ENCODE assay signal across 30 cellular contexts in genomic region chr1:178490967-178491366, GRCh38. TPM values are rescaled to one million over a fixed set of nuclear protein-coding genes. Genes with fewer than 3 reads are reported as not detected.
"Had no signal": no experiment of that assay in that cellular context is flagged by ENCODE, and none has a peak within 500 bp of the region (broad histone marks: within the 10 kb centered on the region; RNA-seq: fewer than 3 reads in every experiment).

No MANE protein-coding gene starts in this region.

- H3K4me1 ChIP-seq: parathyroid adenoma, testis had no signal

- H3K4me3 ChIP-seq: coronary artery, esophagus squamous epithelium, heart right ventricle, left ventricle myocardium inferior, lung, skin epidermis, spleen, testis, tibial artery had no signal

- H3K36me3 ChIP-seq: esophagus squamous epithelium, heart right ventricle, left ventricle myocardium inferior, spleen, tibial artery had no signal

- H3K9me3 ChIP-seq: esophagus squamous epithelium, heart right ventricle, left ventricle myocardium inferior, spleen, testis, tibial artery had no signal

- H3K79me2 ChIP-seq: parathyroid adenoma had no signal

- H3K9ac ChIP-seq: parathyroid adenoma had no signal

- H3K27ac ChIP-seq: coronary artery, esophagus squamous epithelium, heart right ventricle, left ventricle myocardium inferior, parathyroid adenoma, skin epidermis, spleen, testis, tibial artery had no signal

- H2AFZ ChIP-seq: parathyroid adenoma had no signal

- DNase-seq: dermis blood vessel endothelial cell; effector memory CD4-positive, alpha-beta T cell; erythroblast; esophagus squamous epithelium; foreskin melanocyte; glutamatergic neuron; heart right ventricle; hippocampal formation; kidney glomerular epithelial cell; left colon; left ventricle myocardium inferior; naive thymus-derived CD8-positive, alpha-beta T cell; right cardiac atrium; spleen; stimulated activated CD4-positive, alpha-beta T cell treated with anti-CD3 and anti-CD28 coated beads, Interleukin-4, amount 100 ng/mL, for 4 hours; stimulated activated naive CD8-positive, alpha-beta T cell treated with anti-CD3 and anti-CD28 coated beads, Interleukin-15, Interleukin-2, amounts not matched to agents 100 U/mL and 50 U/mL, for 24 hours; substantia nigra; testis had no signal

- H3K27me3 ChIP-seq: heart right ventricle, testis, tibial artery had no signal

RNA-seq across cellular contexts. Expression of gene CLEC20A, which starts 5.8 kb away (rescaled TPM):
- total RNA-seq: chondrocyte, dermis blood vessel endothelial cell, endothelial cell of umbilical vein, esophagus squamous epithelium, heart right ventricle, left colon, left ventricle myocardium inferior, lung, mesenteric fat pad, myocyte, neural crest cell, progenitor cell of endocrine pancreas had no signal
- polyA plus RNA-seq: endothelial cell of umbilical vein; heart right ventricle; naive thymus-derived CD8-positive, alpha-beta T cell had no signal

RNA-seq across cellular contexts. Expression of gene TEX35, which starts 21.9 kb away (rescaled TPM):
- total RNA-seq: chondrocyte; dermis blood vessel endothelial cell; endothelial cell of umbilical vein; esophagus squamous epithelium; left colon; left ventricle myocardium inferior; lung; mesenteric fat pad; myocyte; naive thymus-derived CD8-positive, alpha-beta T cell; neural crest cell; osteoblast; progenitor cell of endocrine pancreas; spleen had no signal
- polyA plus RNA-seq: endothelial cell of umbilical vein; lung; naive thymus-derived CD8-positive, alpha-beta T cell had no signal
